Comparison of ENCODE assay signal across 27 cellular contexts in genomic region chrX:53430231-53430630, GRCh38. TPM values are rescaled to one million over a fixed set of nuclear protein-coding genes. Genes with fewer than 3 reads are reported as not detected.
"Had no signal": no experiment of that assay in that cellular context is flagged by ENCODE, and none has a peak within 500 bp of the region (broad histone marks: within the 10 kb centered on the region; RNA-seq: fewer than 3 reads in every experiment).

No MANE protein-coding gene starts in this region.

- FAIRE-seq: urothelium cell line had no signal

- H2AFZ ChIP-seq: hepatocyte, parathyroid adenoma had no signal

- DNase-seq: heart right ventricle; islet precursor cell; left colon; left lung; lower lobe of right lung; mammary epithelial cell; mesenchymal stem cell; naive thymus-derived CD8-positive, alpha-beta T cell; nephron progenitor cell; right lobe of liver; stimulated activated CD4-positive, alpha-beta T cell treated with anti-CD3 and anti-CD28 coated beads, Interleukin-1b, Interleukin-23, amount 100 ng/mL, for 48 hours; stimulated activated CD4-positive, alpha-beta T cell treated with anti-CD3 and anti-CD28 coated beads, Interleukin-2, amount 100 ng/mL, for 48 hours; stimulated activated CD4-positive, alpha-beta T cell treated with anti-CD3 and anti-CD28 coated beads, Interleukin-4, amount 100 ng/mL, for 4 hours; stimulated activated CD8-positive, alpha-beta memory T cell treated with anti-CD3 and anti-CD28 coated beads, Interleukin-4, amount 100 ng/mL, for 48 hours; stimulated activated naive B cell treated with anti-CD40 and anti-IgM and Interleukin-4, amounts not matched to agents 10 μg/mL and 1 μg/mL and 100 μg/mL, for 72 hours; stimulated activated naive CD8-positive, alpha-beta T cell treated with anti-CD3 and anti-CD28 coated beads, Interleukin-15, Interleukin-2, amounts not matched to agents 100 U/mL and 50 U/mL, for 24 hours; stomach; tibial artery; trophoblast cell; upper lobe of right lung had no signal

- H3K27me3 ChIP-seq: hepatocyte, right atrium auricular region, tibial artery, upper lobe of right lung had no signal

- H3K36me3 ChIP-seq: thoracic aorta had no signal

- H3K27me3 Mint-ChIP-seq: naive thymus-derived CD8-positive, alpha-beta T cell; progenitor cell of endocrine pancreas had no signal

- H3K4me3 Mint-ChIP-seq: naive thymus-derived CD8-positive, alpha-beta T cell; nephron progenitor cell; stimulated activated naive B cell treated with anti-CD40 and anti-IgM and Interleukin-4, amounts not matched to agents 10 μg/mL and 1 μg/mL and 100 μg/mL, for 72 hours had no signal

- H3K9me3 ChIP-seq: heart right ventricle, left lung, lower lobe of right lung, right atrium auricular region, right lobe of liver, stomach, thoracic aorta, tibial artery, upper lobe of right lung had no signal

- H3K27ac ChIP-seq: heart right ventricle, hepatocyte, left lung, lower lobe of right lung, parathyroid adenoma, right atrium auricular region, right lobe of liver, stomach, thoracic aorta, tibial artery, upper lobe of right lung had no signal

- H3K9me3 Mint-ChIP-seq: naive thymus-derived CD8-positive, alpha-beta T cell; stimulated activated naive B cell treated with anti-CD40 and anti-IgM and Interleukin-4, amounts not matched to agents 10 μg/mL and 1 μg/mL and 100 μg/mL, for 72 hours had no signal

- H3K4me1 ChIP-seq: parathyroid adenoma, upper lobe of right lung had no signal

- H3K4me2 ChIP-seq: hepatocyte, smooth muscle cell had no signal

- H3K27ac Mint-ChIP-seq: nephron progenitor cell; progenitor cell of endocrine pancreas; stimulated activated naive B cell treated with anti-CD40 and anti-IgM and Interleukin-4, amounts not matched to agents 10 μg/mL and 1 μg/mL and 100 μg/mL, for 72 hours had no signal

- ATAC-seq: heart right ventricle; left colon; left lung; lower lobe of right lung; naive thymus-derived CD8-positive, alpha-beta T cell; right lobe of liver; stimulated activated naive B cell treated with anti-CD40 and anti-IgM and Interleukin-4, amounts not matched to agents 10 μg/mL and 1 μg/mL and 100 μg/mL, for 72 hours; stimulated activated naive CD8-positive, alpha-beta T cell treated with anti-CD3 and anti-CD28 coated beads, Interleukin-15, Interleukin-2, amounts not matched to agents 100 U/mL and 50 U/mL, for 24 hours; upper lobe of right lung had no signal

- H3K4me3 ChIP-seq: heart right ventricle, hepatocyte, left lung, lower lobe of right lung, right atrium auricular region, right lobe of liver, smooth muscle cell, stomach, thoracic aorta, tibial artery, upper lobe of right lung had no signal

RNA-seq across cellular contexts. Expression of gene RIBC1, which starts 7.6 kb away (rescaled TPM):
- total RNA-seq: stomach, thoracic aorta had no signal
